27 cellular contexts compared by ENCODE assay signal in the genomic region with DNA sequence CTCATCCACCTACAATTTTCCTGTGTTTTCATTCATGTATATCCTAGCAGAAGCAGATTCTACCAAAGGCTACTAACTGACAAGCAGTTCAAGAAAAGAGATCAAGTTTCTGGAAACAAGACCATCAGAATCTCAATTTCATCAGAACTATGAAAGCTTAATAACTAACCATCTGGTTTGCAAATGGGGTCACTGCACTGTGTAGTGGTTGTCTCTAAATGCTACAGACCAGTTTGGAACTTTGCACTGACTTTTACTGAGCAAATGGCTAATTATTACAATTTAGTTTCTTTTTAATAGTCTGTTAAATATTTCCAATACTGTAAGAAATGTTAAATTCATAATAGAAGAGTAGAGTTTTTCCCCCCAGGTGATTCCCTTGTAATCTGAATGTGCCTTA.
DNase-seq lines count a peak whose midpoint lies in the region; ATAC-seq and TF ChIP-seq lines count a peak whose summit lies in the region.
"Had no signal": no experiment of that assay in that cellular context is flagged by ENCODE, and none has a peak within 500 bp of the region (broad histone marks: within the 10 kb centered on the region; RNA-seq: fewer than 3 reads in every experiment).

No MANE protein-coding gene starts in this region.

- no peak for TF ChIP-seq POLR2A in erythroblast (IDR thresholded peaks at IDR 0.05; ENCODE audit: low read length)

- H3K4me3 ChIP-seq in lower lobe of right lung (no peak overlapping the region), WERI-Rb-1 (ENCODE audit: low read depth, low read length) (no peak overlapping the region)
- H3K4me3 ChIP-seq: A549, hepatocyte, transverse colon had no signal

- H3K36me3 ChIP-seq in lower lobe of right lung (peaks cover 32% of the 10 kb centered on the region), WERI-Rb-1 (peaks cover 16% of the 10 kb centered on the region; the same call in 1 of the 2 replicates)

- H3K27ac ChIP-seq in lower lobe of right lung (no peak overlapping the region), WERI-Rb-1 (no peak overlapping the region)
- H3K27ac ChIP-seq: A549, hepatocyte, transverse colon had no signal

- H3K27me3 ChIP-seq in lower lobe of right lung (ENCODE audit: low read depth), result no peaks in the 10 kb centered on the region
- H3K27me3 ChIP-seq in WERI-Rb-1 (ENCODE audit: insufficient read depth, low read depth, severe bottlenecking), result no peaks in the 10 kb centered on the region
- H3K27me3 ChIP-seq: hepatocyte, transverse colon had no signal

- ATAC-seq in GM21423 (IDR thresholded peaks at IDR 0.05; ENCODE audit: unreplicated experiment) (peak; percentile 66), HG03159 (IDR thresholded peaks at IDR 0.05; ENCODE audit: unreplicated experiment) (peak; percentile 50), lower lobe of right lung (no peak)
- ATAC-seq: A549; HCT116; natural killer cell treated with Interleukin-12 subunit alpha and Interleukin-12 subunit beta and Interleukin-15 and Interleukin-18, amount 100 ng/mL, for 72 hours; PC-3 had no signal

- H3K4me1 ChIP-seq in lower lobe of right lung, result no peaks in the 10 kb centered on the region
- H3K4me1 ChIP-seq: A549, transverse colon had no signal

- DNase-seq in DMS 273 treated with DMSO at 0.1 percent for 48 hours (lab: John Stamatoyannopoulos, UW) (peak; percentile 14), SK-N-DZ (ENCODE audit: low spot score) (peak; percentile 5), lower lobe of right lung (no peak), WERI-Rb-1 (no peak), NCI-H2029 (lab: John Stamatoyannopoulos, UW) (no peak), erythroblast (lab: John Stamatoyannopoulos, UW) (no peak)
- DNase-seq: activated CD4-positive, alpha-beta memory T cell treated with anti-CD3 and anti-CD28 coated beads, Interleukin-2, amount 10 ng/mL, durations not matched to agents 7 days and 5 days; activated CD4-positive, alpha-beta T cell treated with anti-CD3 and anti-CD28 coated beads for 1 hour; activated CD8-positive, alpha-beta memory T cell treated with anti-CD3 and anti-CD28 coated beads, Interleukin-2, amount 50 U/mL, for 4 hours; activated naive CD4-positive, alpha-beta T cell treated with Interleukin-2 at 50 U/mL for 16 hours; AML-193; CD4-positive, alpha-beta T cell; cerebellar nuclear complex; Karpas-422; NCI-H2029 treated with DMSO at 0.1 percent for 48 hours; PC-3; SK-N-SH; stimulated activated CD4-positive, alpha-beta T cell treated with anti-CD3 and anti-CD28 coated beads, Interleukin-15, amount 100 ng/mL, for 24 hours; stimulated activated CD4-positive, alpha-beta T cell treated with anti-CD3 and anti-CD28 coated beads, Interleukin-4, amount 100 ng/mL, for 4 hours; T-helper 2 cell; transverse colon had no signal

- H3K9me3 ChIP-seq in lower lobe of right lung (no peaks in the 10 kb centered on the region), WERI-Rb-1 (ENCODE audit: severe bottlenecking) (no peaks in the 10 kb centered on the region)
- H3K9me3 ChIP-seq: A549, SK-N-SH, transverse colon had no signal

- intact Hi-C loops in lower lobe of right lung (cut with DNase I), result no loop called here

- TF ChIP-seq CTCF in lower lobe of right lung (IDR thresholded peaks at IDR 0.05), result no peak
- no peak for TF ChIP-seq CTCF in WERI-Rb-1 (IDR thresholded peaks at IDR 0.05; ENCODE audit: low read depth, low read length)

Comparison
In these comparisons a context has a peak if more than half of its experiments do, and no peak if none do; other contexts are left out.
1. DNase-seq: peak in DMS 273 treated with DMSO at 0.1 percent for 48 hours (single experiment) and SK-N-DZ (single experiment); none in lower lobe of right lung (single experiment), WERI-Rb-1 (single experiment), NCI-H2029 (single experiment) and erythroblast (0 of 2).
2. ATAC-seq: peak in GM21423 (single experiment) and HG03159 (single experiment); none in lower lobe of right lung (0 of 2).